22 cellular contexts compared by ENCODE assay signal in the genomic region with DNA sequence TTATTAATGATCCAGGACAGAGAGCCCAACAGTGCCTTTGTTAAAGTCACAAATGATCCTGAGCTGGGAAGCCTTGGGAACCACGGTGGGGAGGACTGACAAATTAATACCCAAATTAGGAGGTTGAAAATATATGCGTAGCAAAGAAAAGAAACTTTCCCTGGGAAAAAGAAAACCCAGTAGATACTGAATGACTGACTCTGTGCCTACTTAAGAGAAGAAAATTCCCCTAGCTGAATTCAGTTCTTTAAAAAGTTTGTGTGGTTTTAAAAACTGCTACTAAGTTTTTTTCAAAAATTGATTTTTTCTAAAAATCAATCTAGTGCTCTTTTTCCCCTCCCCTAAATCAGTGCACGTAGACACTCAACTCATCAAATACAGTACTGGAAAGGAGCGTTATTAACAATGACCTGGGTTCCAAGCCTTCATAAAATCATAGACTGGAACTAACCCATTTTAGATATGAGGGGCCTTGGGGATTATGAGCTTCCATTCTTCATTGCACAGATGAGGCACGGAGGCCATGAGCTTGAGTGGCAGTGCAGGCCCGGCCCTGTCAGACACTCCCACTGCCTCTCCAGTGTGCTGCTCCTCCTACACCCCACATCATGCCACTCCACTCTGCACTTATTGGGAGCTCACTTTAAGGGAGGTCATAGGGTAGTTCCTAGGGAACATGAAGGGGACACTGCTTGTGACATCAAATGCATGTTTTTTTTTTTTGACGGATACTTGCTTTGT.
"Had no signal": no experiment of that assay in that cellular context is flagged by ENCODE, and none has a peak within 500 bp of the region (broad histone marks: within the 10 kb centered on the region; RNA-seq: fewer than 3 reads in every experiment).

No MANE protein-coding gene starts in this region.

- H3K4me1 Mint-ChIP-seq: activated naive CD8-positive, alpha-beta T cell treated with anti-CD3 and anti-CD28 coated beads for 36 hours; naive B cell had no signal

- H3K9me3 ChIP-seq: breast epithelium, gastroesophageal sphincter, lower lobe of right lung, spleen had no signal

- DNase-seq: activated CD4-positive, alpha-beta T cell treated with anti-CD3 and anti-CD28 coated beads for 4 hours; activated CD4-positive, alpha-beta T cell treated with anti-CD3 and anti-CD28 coated beads, Interleukin-2, amount 50 U/mL, for 48 hours; activated CD4-positive, CD25-positive, alpha-beta regulatory T cell; activated CD8-positive, alpha-beta memory T cell treated with anti-CD3 and anti-CD28 coated beads, Interleukin-2, amount 50 U/mL, for 48 hours; activated naive CD4-positive, alpha-beta T cell; activated naive CD8-positive, alpha-beta T cell treated with anti-CD3 and anti-CD28 coated beads for 36 hours; activated T-cell treated with anti-CD3 and anti-CD28 coated beads, Interleukin-2, amount 50 U/mL, for 4 hours; cerebellar nuclear complex; head of caudate nucleus; left colon; lower lobe of right lung; mesendoderm; naive B cell; posterior cingulate gyrus; spleen; stimulated activated CD4-positive, alpha-beta T cell treated with anti-CD3 and anti-CD28 coated beads, Interleukin-4, amount 100 ng/mL, for 1 hour; stimulated activated naive CD4-positive, alpha-beta T cell treated with Interleukin-2 at 50 U/mL for 16 hours; T-helper 17 cell had no signal

- H3K27ac ChIP-seq: breast epithelium, coronary artery, lower lobe of right lung, spleen had no signal

- H3K4me1 ChIP-seq: breast epithelium, lower lobe of right lung, spleen had no signal

- H3K4me3 ChIP-seq: breast epithelium, coronary artery, gastroesophageal sphincter, lower lobe of right lung, spleen had no signal

- H3K36me3 ChIP-seq: breast epithelium, gastroesophageal sphincter, lower lobe of right lung, spleen had no signal

- ATAC-seq: activated T-cell treated with anti-CD3 and anti-CD28 coated beads, Interleukin-2, amount 50 U/mL, for 4 hours; gastroesophageal sphincter; left colon; lower lobe of right lung; T-helper 17 cell had no signal

- H3K9me3 Mint-ChIP-seq: activated naive CD8-positive, alpha-beta T cell treated with anti-CD3 and anti-CD28 coated beads for 36 hours; activated T-cell treated with anti-CD3 and anti-CD28 coated beads, Interleukin-2, amount 50 U/mL, for 4 hours; activated T-helper 2 cell treated with anti-CD3 and anti-CD28 coated beads, Interferon-gamma antibody, Interleukin-2, Interleukin-4, amounts not matched to agents 10 μg/mL and 5 μg/mL and 100 μg/mL, durations not matched to agents 14 hours and 24 hours and 36 hours; naive B cell had no signal

- H3K27me3 ChIP-seq: breast epithelium, gastroesophageal sphincter, spleen had no signal

- H3K27me3 Mint-ChIP-seq: activated naive CD8-positive, alpha-beta T cell treated with anti-CD3 and anti-CD28 coated beads for 36 hours had no signal

- H3K4me3 Mint-ChIP-seq: activated naive CD8-positive, alpha-beta T cell treated with anti-CD3 and anti-CD28 coated beads for 36 hours; activated T-cell treated with anti-CD3 and anti-CD28 coated beads, Interleukin-2, amount 50 U/mL, for 4 hours; naive B cell; T-helper 17 cell had no signal

- H3K27ac Mint-ChIP-seq: activated naive CD8-positive, alpha-beta T cell treated with anti-CD3 and anti-CD28 coated beads for 36 hours; activated T-helper 2 cell treated with anti-CD3 and anti-CD28 coated beads, Interferon-gamma antibody, Interleukin-2, Interleukin-4, amounts not matched to agents 10 μg/mL and 5 μg/mL and 100 μg/mL, durations not matched to agents 14 hours and 24 hours and 36 hours; T-helper 17 cell had no signal

- H3K36me3 Mint-ChIP-seq: activated naive CD8-positive, alpha-beta T cell treated with anti-CD3 and anti-CD28 coated beads for 36 hours; naive B cell had no signal
